ENCODE assay signal across 18 cellular contexts in genomic region chr1:44368471-44369151, GRCh38. TPM values are rescaled to one million over a fixed set of nuclear protein-coding genes. Genes with fewer than 3 reads are reported as not detected.
DNase-seq lines count a peak whose midpoint lies in the region; ATAC-seq and TF ChIP-seq lines count a peak whose summit lies in the region.
"Had no signal": no experiment of that assay in that cellular context is flagged by ENCODE, and none has a peak within 500 bp of the region (broad histone marks: within the 10 kb centered on the region; RNA-seq: fewer than 3 reads in every experiment).

No MANE protein-coding gene starts in this region.

- H3K36me3 ChIP-seq in H7 (replicated peaks; ENCODE audit: control insufficient read depth, insufficient read depth, low read length) (no peaks in the 10 kb centered on the region), osteoblast (ENCODE audit: insufficient read depth, low read length) (no peaks in the 10 kb centered on the region)
- H3K36me3 ChIP-seq: MG63 had no signal

- no peak overlapping the region for H3K4me3 Mint-ChIP-seq in chondrocyte (ENCODE audit: unreplicated experiment)
- H3K4me3 Mint-ChIP-seq: B cell; CD4-positive, alpha-beta memory T cell had no signal

- H3K27me3 Mint-ChIP-seq in chondrocyte (ENCODE audit: low read depth), result peaks cover 10% of the 10 kb centered on the region

- H3K9me3 ChIP-seq in osteoblast (ENCODE audit: low read depth, low read length), result no peaks in the 10 kb centered on the region
- H3K9me3 ChIP-seq: MG63 had no signal

- no peak for ATAC-seq in HG02642 (IDR thresholded peaks at IDR 0.05; ENCODE audit: poor library complexity, unreplicated experiment)

- no peak overlapping the region for H3K27ac Mint-ChIP-seq in chondrocyte (ENCODE audit: unreplicated experiment)
- H3K27ac Mint-ChIP-seq: B cell; CD4-positive, alpha-beta memory T cell had no signal

- no peak overlapping the region for H3K4me2 ChIP-seq in osteoblast (ENCODE audit: insufficient read depth, low read length)
- H3K4me2 ChIP-seq: KMS-11 had no signal

- H3K4me1 ChIP-seq in osteoblast (ENCODE audit: insufficient read depth, low read length), result no peaks in the 10 kb centered on the region

- no peaks in the 10 kb centered on the region for H3K36me3 Mint-ChIP-seq in chondrocyte (ENCODE audit: low read depth)
- H3K36me3 Mint-ChIP-seq: CD4-positive, alpha-beta memory T cell had no signal

- no peak overlapping the region for H2AFZ ChIP-seq in osteoblast (ENCODE audit: low read length)

- H3K4me1 Mint-ChIP-seq in chondrocyte (ENCODE audit: low read depth), result no peaks in the 10 kb centered on the region
- H3K4me1 Mint-ChIP-seq: B cell; CD4-positive, alpha-beta memory T cell had no signal

- no peaks in the 10 kb centered on the region for H3K79me2 ChIP-seq in osteoblast (ENCODE audit: insufficient read depth, low read length)

- H4K20me1 ChIP-seq in osteoblast (ENCODE audit: insufficient read depth, low read length), result no peaks in the 10 kb centered on the region

- no peak overlapping the region for H3K27ac ChIP-seq in osteoblast (ENCODE audit: low read depth, low read length)
- H3K27ac ChIP-seq: KMS-11 had no signal

- TF ChIP-seq CTCF in osteoblast (IDR thresholded peaks at IDR 0.05; ENCODE audit: extremely low read depth, low read depth, low read length) (no peak), chondrocyte (IDR thresholded peaks at IDR 0.05) (no peak)

- no peaks in the 10 kb centered on the region for H3K9me3 Mint-ChIP-seq in chondrocyte (ENCODE audit: low read depth)
- H3K9me3 Mint-ChIP-seq: CD4-positive, alpha-beta memory T cell had no signal

- H3K4me3 ChIP-seq in H7 (ENCODE audit: insufficient read depth, low read depth, low read length) (no peak overlapping the region), osteoblast (ENCODE audit: insufficient read depth, low read length) (no peak overlapping the region)
- H3K4me3 ChIP-seq: MG63 had no signal

- H3K27me3 ChIP-seq in H7 (ENCODE audit: control insufficient read depth, insufficient read depth, low read length) (peaks cover 4% of the 10 kb centered on the region; the same call in 1 of the 2 replicates), osteoblast (ENCODE audit: insufficient read depth, low read length) (peaks cover 18% of the 10 kb centered on the region)
- H3K27me3 ChIP-seq: MG63 had no signal

- DNase-seq in H7 (peak; percentile 38), SK-N-DZ (ENCODE audit: low spot score) (peak; percentile 20), iPS DF 19.7 (ENCODE audit: low read depth, low spot score) (peak; percentile 17), osteoblast (ENCODE audit: insufficient read length, low spot score, missing footprints) (peak; percentile 63), chondrocyte (ENCODE audit: low spot score) (no peak), NCI-H1048 (lab: John Stamatoyannopoulos, UW) (no peak)
- DNase-seq: ACHN; CD4-positive, alpha-beta memory T cell; DMS79 treated with DMSO at 0.1 percent for 48 hours; GDM1; GOT3; MG63; NCI-H1105; NCI-H1694 treated with DMSO at 0.1 percent for 48 hours; SHP77 had no signal

RNA-seq across cellular contexts. Expression of gene ERI3, which starts 13.6 kb away (rescaled TPM):
- 115 and 141 TPM in 2 replicates for total RNA-seq in H7 (2014; rRNA removed; shearing (Covaris generic))
- polyA plus RNA-seq in SK-N-DZ (2014; cell fraction: cytosol; rRNA removed), result 82.3 and 83.8 TPM in 2 replicates
- polyA plus RNA-seq in SK-N-DZ (2014; cell fraction: nucleus; rRNA removed), result 48.0 and 48.5 TPM in 2 replicates
- 52.8 and 58.3 TPM in 2 replicates for total RNA-seq in osteoblast
- 46.0 to 65.3 TPM (median 47.7 TPM) in 3 replicates for total RNA-seq in chondrocyte

RNA-seq across cellular contexts. Expression of gene RNF220, which starts 36.4 kb away (rescaled TPM):
- 187 and 189 TPM in 2 replicates for total RNA-seq in H7 (2014; rRNA removed; shearing (Covaris generic))
- polyA plus RNA-seq in SK-N-DZ (2014; cell fraction: cytosol; rRNA removed), result 152 and 156 TPM in 2 replicates
- 135 and 152 TPM in 2 replicates for polyA plus RNA-seq in SK-N-DZ (2014; cell fraction: nucleus; rRNA removed)
- 53.2 and 58.3 TPM in 2 replicates for total RNA-seq in osteoblast
- 58.4 to 59.3 TPM (median 58.8 TPM) in 3 replicates for total RNA-seq in chondrocyte

Comparison
In these comparisons a context has a peak if more than half of its experiments do, and no peak if none do; other contexts are left out.
1. DNase-seq: peak in H7 (single experiment), SK-N-DZ (single experiment), iPS DF 19.7 (single experiment) and osteoblast (single experiment); none in chondrocyte (single experiment) and NCI-H1048 (single experiment).